ENCODE assay signal across 2 cellular contexts in genomic region chr10:68735119-68735518, GRCh38.
TF ChIP-seq lines count a peak whose summit lies in the region.

No MANE protein-coding gene starts in this region.

TF ChIP-seq in IMR-90, 13 proteins besides CTCF, POLR2A, EP300 and RAD21:
- TF ChIP-seq NFE2L2 (IDR thresholded peaks at IDR 0.05; ENCODE audit: low read depth, low read length) (no peak), FOS (IDR thresholded peaks at IDR 0.05; ENCODE audit: low read depth, low read length) (no peak), CEBPB (IDR thresholded peaks at IDR 0.05; ENCODE audit: low read depth, low read length) (peak; percentile 53)

TF ChIP-seq in K562, 482 proteins besides CTCF, POLR2A, EP300 and RAD21:
- TF ChIP-seq, protein P1, sequence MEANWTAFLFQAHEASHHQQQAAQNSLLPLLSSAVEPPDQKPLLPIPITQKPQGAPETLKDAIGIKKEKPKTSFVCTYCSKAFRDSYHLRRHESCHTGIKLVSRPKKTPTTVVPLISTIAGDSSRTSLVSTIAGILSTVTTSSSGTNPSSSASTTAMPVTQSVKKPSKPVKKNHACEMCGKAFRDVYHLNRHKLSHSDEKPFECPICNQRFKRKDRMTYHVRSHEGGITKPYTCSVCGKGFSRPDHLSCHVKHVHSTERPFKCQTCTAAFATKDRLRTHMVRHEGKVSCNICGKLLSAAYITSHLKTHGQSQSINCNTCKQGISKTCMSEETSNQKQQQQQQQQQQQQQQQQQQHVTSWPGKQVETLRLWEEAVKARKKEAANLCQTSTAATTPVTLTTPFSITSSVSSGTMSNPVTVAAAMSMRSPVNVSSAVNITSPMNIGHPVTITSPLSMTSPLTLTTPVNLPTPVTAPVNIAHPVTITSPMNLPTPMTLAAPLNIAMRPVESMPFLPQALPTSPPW (CRISPR knock-in tag; IDR thresholded peaks at IDR 0.05) = no peak
- TF ChIP-seq CEBPB (tag; IDR thresholded peaks at IDR 0.05) = peak; percentile 20; the same call in 1 of the 2 replicates
